3 cellular contexts compared by ENCODE assay signal in the genomic region with DNA sequence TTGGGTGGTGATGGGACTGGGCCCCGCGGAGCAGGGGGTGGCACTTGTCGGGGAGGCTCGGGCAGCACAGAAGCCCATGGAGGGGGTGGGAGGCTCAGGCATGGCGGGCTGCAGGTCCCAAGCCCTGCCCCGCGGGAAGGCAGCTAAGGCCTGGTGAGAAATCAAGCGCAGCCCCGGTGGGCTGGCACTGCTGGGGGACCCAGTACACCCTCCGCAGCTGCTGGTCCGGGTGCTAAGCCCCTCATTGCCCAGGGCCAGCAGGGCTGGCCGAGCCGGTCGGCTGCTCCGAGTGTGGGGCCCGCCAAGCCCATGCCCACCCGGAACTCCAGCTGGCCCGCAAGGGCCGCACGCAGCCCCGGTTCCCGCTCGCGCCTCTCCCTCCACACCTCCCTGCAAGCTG. TPM values are rescaled to one million over a fixed set of nuclear protein-coding genes. Genes with fewer than 3 reads are reported as not detected.
"Had no signal": no experiment of that assay in that cellular context is flagged by ENCODE, and none has a peak within 500 bp of the region (broad histone marks: within the 10 kb centered on the region; RNA-seq: fewer than 3 reads in every experiment).

No MANE protein-coding gene starts in this region.

RNA-seq across cellular contexts. Expression of a gene that starts 30.4 kb away (rescaled TPM):
- total RNA-seq: left ventricle myocardium superior, myocyte had no signal
- polyA plus RNA-seq: immature natural killer cell had no signal
